ENCODE assay signal across 16 cellular contexts in the genomic region with DNA sequence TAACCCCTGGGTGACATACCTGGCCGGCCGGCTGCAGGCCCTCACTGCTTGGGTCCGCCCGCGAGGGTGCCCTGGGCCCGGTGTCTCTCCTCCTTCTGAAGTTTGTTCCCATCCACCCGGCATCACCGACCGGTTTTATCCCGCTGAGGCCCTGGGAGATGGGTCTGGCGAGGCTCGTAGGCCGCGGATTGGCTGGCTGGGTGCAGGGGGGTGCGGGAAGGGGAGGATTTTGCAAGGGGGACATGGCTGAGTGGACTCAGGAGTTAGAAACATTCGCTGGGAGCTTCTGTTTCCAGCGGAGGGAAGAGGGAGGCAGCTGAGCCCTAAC. TPM values are rescaled to one million over a fixed set of nuclear protein-coding genes. Genes with fewer than 3 reads are reported as not detected.
A peak's percentile ranks its signal among the peaks of the same experiment; 100 is the strongest.
DNase-seq lines count a peak whose midpoint lies in the region; ATAC-seq, FAIRE-seq and TF ChIP-seq lines count a peak whose summit lies in the region.
"Had no signal": no experiment of that assay in that cellular context is flagged by ENCODE, and none has a peak within 500 bp of the region (broad histone marks: within the 10 kb centered on the region; RNA-seq: fewer than 3 reads in every experiment).

A gene (minus strand): TSS at position 110 of the 328 bp plus-strand sequence. CDS start 527 bp downstream, outside the sequence.

- 0 out of 2 replicates have a peak within 1 kb of the TSS, but pooled peaks have one; percentile 29 for H2BK12ac ChIP-seq in H1 (ENCODE audit: low read depth, low read length)

- H3K36me3 ChIP-seq in HUES64 (ENCODE audit: insufficient read depth, low read length), result no peaks in the 10 kb centered on the region
- H3K36me3 ChIP-seq in H1 (ENCODE audit: control insufficient read depth in 2 of 4, insufficient read depth in 4 of 4, low read length in 3 of 4), result peaks cover 0 to 4% (median 0%) of the 10 kb centered on the region in 4 experiments; a peak in 1 of 8 replicates
- no peaks in the 10 kb centered on the region for H3K36me3 ChIP-seq in thoracic aorta
- H3K36me3 ChIP-seq in colonic mucosa, result no peaks in the 10 kb centered on the region
- H3K36me3 ChIP-seq: cardiac muscle cell, prostate gland had no signal

- H3K27me3 Mint-ChIP-seq in glutamatergic neuron (ENCODE audit: unreplicated experiment), result peaks cover 25% of the 10 kb centered on the region

- H4K91ac ChIP-seq in H1 (replicated peaks; ENCODE audit: insufficient read length, low read length), result no peak within 1 kb of the TSS

- intact Hi-C loops in colonic mucosa (cut with DNase I), result no loop called here

- H2AK5ac ChIP-seq in H1 (ENCODE audit: low read depth, low read length), result no peak within 1 kb of the TSS

- POLR2A ChIA-PET in H1 (lab: Charles Lee; ENCODE audit: partially characterized antibody), result interaction anchor here (0.9 kb wide), 1 partner anchor 10 kb away, joined by 3 read pairs; no protein-coding TSS in a partner anchor

- no peak within 1 kb of the TSS for H3K23ac ChIP-seq in H1 (ENCODE audit: insufficient read length)

- H3K27ac ChIP-seq in HUES64 (ENCODE audit: low read depth, low read length) (no peak within 1 kb of the TSS), H1 (ENCODE audit: low read depth, low read length) (no peak within 1 kb of the TSS), thoracic aorta (no peak within 1 kb of the TSS), colonic mucosa (no peak within 1 kb of the TSS)
- H3K27ac ChIP-seq: cardiac muscle cell, prostate gland had no signal

- no peak within 1 kb of the TSS for H2BK15ac ChIP-seq in H1 (ENCODE audit: low read length)

- H4K20me1 ChIP-seq in H1 (replicated peaks in 1 of 2; ENCODE audit: control insufficient read depth in 1 of 2, insufficient read depth in 2 of 2, low read length in 2 of 2), result peaks cover 4 to 6% of the 10 kb centered on the region in 2 experiments

- H3K4me3 Mint-ChIP-seq in glutamatergic neuron (ENCODE audit: unreplicated experiment), result no peak within 1 kb of the TSS

- H2AFZ ChIP-seq in H1 (ENCODE audit: low read length), result peak within 1 kb of the TSS; percentile 46; the same call in 1 of the 2 replicates

- no peak within 1 kb of the TSS for H3K4ac ChIP-seq in H1 (replicated peaks; ENCODE audit: insufficient read length, low read depth, low read length)

- no peaks in the 10 kb centered on the region for H3K79me1 ChIP-seq in H1 (ENCODE audit: low read depth, low read length)

- no peak for FAIRE-seq in H1 (lab: Jason Lieb, UNC)
- FAIRE-seq: endometrium, frontal cortex had no signal

- H3K9me3 ChIP-seq in HUES64 (ENCODE audit: insufficient read depth, low read depth, low read length), result no peaks in the 10 kb centered on the region
- no peaks in the 10 kb centered on the region; a peak in 1 of 4 replicates for H3K9me3 ChIP-seq in H1 (ENCODE audit: insufficient read depth in 2 of 2, low read depth in 1 of 2, low read length in 1 of 2)
- no peaks in the 10 kb centered on the region for H3K9me3 ChIP-seq in thoracic aorta
- H3K9me3 ChIP-seq in colonic mucosa, result no peaks in the 10 kb centered on the region
- H3K9me3 ChIP-seq: prostate gland had no signal

- H3K56ac ChIP-seq in H1 (replicated peaks; ENCODE audit: insufficient read length, low read depth, low read length), result no peak within 1 kb of the TSS

- no peak for TF ChIP-seq RAD21 in H1 (IDR thresholded peaks at IDR 0.05 in 1 of 2, conservative IDR thresholded peaks at IDR 0.05 in 1 of 2; ENCODE audit: low read depth in 2 of 2, low read length in 2 of 2)

- H2BK20ac ChIP-seq in H1 (ENCODE audit: low read length), result no peak within 1 kb of the TSS

- 14% methylated on average over 17 of the region's 17 CpGs for WGBS in HUES64
- WGBS in H1 (ENCODE audit: extremely low coverage in 1 of 2, insufficient coverage in 1 of 2, insufficient read length in 1 of 2, insufficient replicate concordance in 2 of 2, low coverage in 1 of 2, low lambda C conversion rate in 2 of 2, missing lambda C conversion rate in 1 of 2), 2 experiments, result 11% methylated on average over 7 of the region's 17 CpGs; no CpG with 5 or more reads in 1 of the 2 experiments

- H3K23me2 ChIP-seq in H1 (ENCODE audit: low read depth, low read length), result peaks cover 8% of the 10 kb centered on the region; the same call in 1 of the 2 replicates

- H4K5ac ChIP-seq in H1 (ENCODE audit: insufficient read length, low read depth, low read length), result no peak within 1 kb of the TSS

- no peak for TF ChIP-seq POLR2A in H1 (IDR thresholded peaks at IDR 0.05; ENCODE audit: control extremely low read depth in 1 of 2, low read depth in 2 of 2, low read length in 2 of 2)

- CTCF ChIA-PET in H1 (lab: Charles Lee; ENCODE audit: partially characterized antibody), result interaction anchor here (0.6 to 3.3 kb wide), 6 partner anchors 30 to 1125 kb away, joined by 3 to 20 read pairs (median 4); no protein-coding TSS in a partner anchor

- no peak within 1 kb of the TSS for H2BK5ac ChIP-seq in H1 (ENCODE audit: low read depth, low read length)

- H3K36me3 Mint-ChIP-seq in glutamatergic neuron (ENCODE audit: unreplicated experiment), result no peaks in the 10 kb centered on the region

- no peak for ATAC-seq in thoracic aorta (ENCODE audit: insufficient number of reproducible peaks, low FRiP score, low read depth)
- no peak for ATAC-seq in GM18517 (IDR thresholded peaks at IDR 0.05; ENCODE audit: unreplicated experiment)
- ATAC-seq: left cardiac atrium had no signal

- H3K27ac Mint-ChIP-seq in glutamatergic neuron (ENCODE audit: unreplicated experiment), result no peak within 1 kb of the TSS
- H3K27ac Mint-ChIP-seq: activated naive CD4-positive, alpha-beta T cell treated with anti-CD3 and anti-CD28 coated beads, Interleukin-2, amount 50 U/mL, for 24 hours had no signal

- DNase-seq in H1 (ENCODE audit: low read depth in 1 of 2, low spot score in 2 of 2), result no peak
- peak; percentile 98 for DNase-seq in left kidney (ENCODE audit: low read depth, low spot score)
- no peak for DNase-seq in thoracic aorta (ENCODE audit: low spot score)
- no peak for DNase-seq in colonic mucosa
- DNase-seq in glutamatergic neuron, result no peak
- DNase-seq: activated CD4-positive, alpha-beta T cell treated with anti-CD3 and anti-CD28 coated beads for 1 hour; left cardiac atrium; NCI-H1694; T-helper 2 cell had no signal

- no peak within 1 kb of the TSS for H2BK120ac ChIP-seq in H1 (replicated peaks; ENCODE audit: low read depth, low read length)

- no peaks in the 10 kb centered on the region for H3K79me2 ChIP-seq in H1 (ENCODE audit: control insufficient read depth in 1 of 2, insufficient read depth in 2 of 2, low read length in 2 of 2)

- no peak within 1 kb of the TSS for H4K8ac ChIP-seq in H1 (ENCODE audit: extremely low read depth, insufficient read depth, low read length)

- no peak within 1 kb of the TSS; the same call in 1 of the 2 replicates for H3K18ac ChIP-seq in H1 (ENCODE audit: extremely low read depth, low read length)

- peaks cover 8% of the 10 kb centered on the region for H3K9me3 Mint-ChIP-seq in glutamatergic neuron (ENCODE audit: unreplicated experiment)
- H3K9me3 Mint-ChIP-seq: activated naive CD4-positive, alpha-beta T cell treated with anti-CD3 and anti-CD28 coated beads, Interleukin-2, amount 50 U/mL, for 24 hours had no signal

- H3K14ac ChIP-seq in H1 (ENCODE audit: insufficient read length), result no peak within 1 kb of the TSS

- TF ChIP-seq CTCF in H1 (IDR thresholded peaks at IDR 0.05; ENCODE audit: control extremely low read depth in 1 of 3, insufficient read depth in 1 of 3, low read depth in 1 of 3, low read length in 3 of 3) (no peak), thoracic aorta (IDR thresholded peaks at IDR 0.05) (no peak), colonic mucosa (IDR thresholded peaks at IDR 0.05) (no peak), glutamatergic neuron (IDR thresholded peaks at IDR 0.05; ENCODE audit: partially characterized antibody, unreplicated experiment) (no peak)

- peak within 1 kb of the TSS; percentile 72 to 95 for H3K4me2 ChIP-seq in H1 (ENCODE audit: insufficient read depth in 1 of 2, low read depth in 2 of 2, low read length in 2 of 2)

- H3K4me1 Mint-ChIP-seq in glutamatergic neuron (ENCODE audit: low read depth, unreplicated experiment), result peaks cover 2% of the 10 kb centered on the region

- no peak within 1 kb of the TSS for H3K9ac ChIP-seq in HUES64 (ENCODE audit: low read depth, low read length)
- no peak within 1 kb of the TSS for H3K9ac ChIP-seq in H1 (replicated peaks in 1 of 4; ENCODE audit: extremely low read depth in 1 of 4, low read depth in 3 of 4, low read length in 3 of 4)
- no peak within 1 kb of the TSS for H3K9ac ChIP-seq in colonic mucosa (ENCODE audit: low read depth in 2 of 2, low read length in 2 of 2)

- H3K27me3 ChIP-seq in HUES64 (ENCODE audit: insufficient read depth, low read length), result peaks cover 95% of the 10 kb centered on the region
- H3K27me3 ChIP-seq in H1 (replicated peaks in 1 of 4; ENCODE audit: control insufficient read depth in 3 of 4, extremely low read depth in 1 of 4, insufficient read depth in 3 of 4, low read length in 3 of 4), result peaks cover 62 to 87% (median 78%) of the 10 kb centered on the region in 4 experiments
- peaks cover 21% of the 10 kb centered on the region for H3K27me3 ChIP-seq in thoracic aorta (replicated peaks; ENCODE audit: insufficient read depth)
- H3K27me3 ChIP-seq in colonic mucosa, result peaks cover 24% of the 10 kb centered on the region

- no peak for TF ChIP-seq EP300 in H1 (IDR thresholded peaks at IDR 0.05; ENCODE audit: borderline replicate concordance in 1 of 2, low read depth in 2 of 2, low read length in 2 of 2)

- peaks cover 9% of the 10 kb centered on the region; the same call in 1 of the 2 replicates for H3K4me1 ChIP-seq in HUES64 (ENCODE audit: insufficient read depth, low read length)
- H3K4me1 ChIP-seq in H1 (replicated peaks in 1 of 4; ENCODE audit: control insufficient read depth in 3 of 4, insufficient read depth in 4 of 4, low read length in 3 of 4), result peaks cover 2 to 13% (median 8%) of the 10 kb centered on the region in 4 experiments
- peaks cover 22 to 38% of the 10 kb centered on the region in 2 donors for H3K4me1 ChIP-seq in thoracic aorta (ENCODE audit: control insufficient read depth in 1 of 2, low read depth in 2 of 2)
- H3K4me1 ChIP-seq in colonic mucosa, result peaks cover 7% of the 10 kb centered on the region
- H3K4me1 ChIP-seq: prostate gland had no signal

- H3K4me3 ChIP-seq in HUES64 (ENCODE audit: low read length) (peak within 1 kb of the TSS; percentile 54), H1 (ENCODE audit: extremely low read depth in 1 of 4, insufficient read depth in 2 of 4, low read depth in 3 of 4, low read length in 4 of 4) (peak within 1 kb of the TSS; percentile 26 to 65 (median 59); a peak in 7 of 8 replicates), thoracic aorta (peak within 1 kb of the TSS; percentile 54), colonic mucosa (no peak within 1 kb of the TSS)
- H3K4me3 ChIP-seq: prostate gland had no signal

RNA-seq across cellular contexts. Expression of the gene that starts here (rescaled TPM):
- 15.1 TPM for polyA plus RNA-seq in HUES64 (2013, experiment 1 of 2)
- polyA plus RNA-seq in HUES64 (2013, experiment 2 of 2), result 29.2 TPM
- not detected in 2 replicates for total RNA-seq in H1 (2021; fragmentation: NEBNext Ultra II Directional; extraction: Animal tissue kit (Norgen Biotek cat#: 25700))
- polyA plus RNA-seq in H1 (2011; rRNA removed), result 0.02 and 0.08 TPM in 2 replicates
- 0.04 TPM for polyA plus RNA-seq in H1 (2011; cell fraction: cytosol; rRNA removed)
- polyA plus RNA-seq in H1 (2011; cell fraction: nucleus; rRNA removed), result not detected
- 0.10 to 0.34 TPM (median 0.13 TPM) in 3 of 4 replicates, not detected in the other for polyA plus RNA-seq in H1 (2012, experiment 1 of 2)
- not detected for polyA plus RNA-seq in H1 (2012, experiment 2 of 2)
- 0.04 TPM for polyA plus RNA-seq in H1 (2013, experiment 1 of 2)
- 0.06 TPM for polyA plus RNA-seq in H1 (2013, experiment 2 of 2)
- 0.09 TPM in 1 of 2 replicates, not detected in the other for polyA minus RNA-seq in H1 (2011; rRNA and poly(A)+ RNA removed)
- not detected for polyA minus RNA-seq in H1 (2011; cell fraction: cytosol; rRNA and poly(A)+ RNA removed)
- not detected for polyA minus RNA-seq in H1 (2011; cell fraction: nucleus; rRNA and poly(A)+ RNA removed)
- total RNA-seq in thoracic aorta (10 to 100 TPM in 1 of 2 donors, 1 to 10 TPM in 1; 2.4 to 10.3 TPM), colonic mucosa (1 to 10 TPM; 1.1 to 1.9 TPM), glutamatergic neuron (ENCODE audit: unreplicated experiment) (1.4 TPM)
- total RNA-seq: cardiac muscle cell had no signal
- polyA plus RNA-seq: cardiac muscle cell had no signal
